In the genomic region with DNA sequence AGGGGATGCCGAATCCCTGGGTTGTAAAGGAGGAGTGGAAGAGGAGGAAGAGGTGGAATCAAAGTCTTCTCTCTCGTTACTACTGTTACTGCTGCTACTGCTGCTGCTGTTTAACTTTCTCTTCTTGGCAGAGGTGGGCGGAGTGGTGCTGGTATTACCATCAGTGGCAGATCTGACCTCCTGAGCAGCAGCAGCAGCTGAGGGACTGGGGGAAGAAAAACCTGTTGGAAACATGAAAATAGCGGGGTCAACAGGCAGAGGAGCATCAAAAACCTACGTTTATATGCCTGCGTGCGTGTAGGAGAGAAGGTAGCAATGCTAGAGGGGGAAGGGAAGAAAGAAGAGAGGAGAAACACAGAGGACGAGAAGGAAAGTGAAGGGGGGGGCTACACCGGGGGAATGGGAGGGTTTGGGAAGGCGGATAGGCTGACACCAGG, we compare ENCODE assay signal across 8 cellular contexts. TPM values are rescaled to one million over a fixed set of nuclear protein-coding genes. Genes with fewer than 3 reads are reported as not detected.
A peak's percentile ranks its signal among the peaks of the same experiment; 100 is the strongest.
DNase-seq lines count a peak whose midpoint lies in the region; ATAC-seq lines count a peak whose summit lies in the region.

No MANE protein-coding gene starts in this region.

- no peaks in the 10 kb centered on the region for H3K9me3 ChIP-seq in SJSA1 (replicated peaks)
- H3K9me3 ChIP-seq in skeletal muscle tissue (ENCODE audit: control insufficient read depth in 3 of 3, low read length in 3 of 3): no peaks in the 10 kb centered on the region

- H3K9ac ChIP-seq in skeletal muscle tissue (ENCODE audit: low read depth in 1 of 3, low read length in 3 of 3): peak overlapping the region; percentile 85 to 93 (median 89)

- H3K27ac ChIP-seq in SJSA1 (peak overlapping the region; percentile 99), skeletal muscle tissue (ENCODE audit: low read depth, low read length) (peak overlapping the region; percentile 97)

- peak; percentile 36 for ATAC-seq in HG02973 (IDR thresholded peaks at IDR 0.05; ENCODE audit: unreplicated experiment)

- H3K4me3 ChIP-seq in SJSA1 (peak overlapping the region; percentile 64), iPS-11a (ENCODE audit: low read depth, low read length) (peak overlapping the region; percentile 57), skeletal muscle tissue (ENCODE audit: low read length in 3 of 3) (peak overlapping the region; percentile 82 to 92 (median 84))

- H3K36me3 ChIP-seq in SJSA1 (peaks cover 18% of the 10 kb centered on the region), skeletal muscle tissue (ENCODE audit: control insufficient read depth in 3 of 3, insufficient read depth in 3 of 3, low read length in 3 of 3) (peaks cover 0 to 2% (median under 1%) of the 10 kb centered on the region in 3 donors)

- H3K27me3 ChIP-seq in SJSA1 (replicated peaks) (no peaks in the 10 kb centered on the region), skeletal muscle tissue (ENCODE audit: control insufficient read depth in 3 of 3, insufficient read depth in 3 of 3, low read length in 3 of 3) (no peaks in the 10 kb centered on the region)

- DNase-seq in NCI-H1092 treated with DMSO at 0.1 percent for 48 hours (lab: John Stamatoyannopoulos, UW) (peak; percentile 75), NCI-H1092 (lab: John Stamatoyannopoulos, UW) (no peak), SJSA1 (ENCODE audit: low read depth in 1 of 2, low spot score in 2 of 2) (peak; percentile 43 to 73), amygdala (lab: John Stamatoyannopoulos, UW) (peak in 30 of 56 donors; percentile 2 to 70 (median 26)), NCI-H2171 (lab: John Stamatoyannopoulos, UW) (no peak)

- H3K4me1 ChIP-seq in SJSA1 (replicated peaks): 0 out of 2 replicates have a peak, but pooled peaks cover 8% of the 10 kb centered on the region
- peaks cover 6 to 17% (median 9%) of the 10 kb centered on the region in 3 donors for H3K4me1 ChIP-seq in skeletal muscle tissue (ENCODE audit: control insufficient read depth in 3 of 3, insufficient read depth in 3 of 3, low read length in 3 of 3)

RNA-seq across cellular contexts. Expression of a gene that starts 0.3 kb away (rescaled TPM):
- 26.3 and 31.4 TPM in 2 replicates for total RNA-seq in SJSA1 (2014; rRNA removed; shearing (Covaris generic))
- 17.7 TPM for total RNA-seq in skeletal muscle tissue

RNA-seq across cellular contexts. Expression of a gene that starts 43.5 kb away (rescaled TPM):
- total RNA-seq in SJSA1 (2014; rRNA removed; shearing (Covaris generic)): 46.8 and 91.3 TPM in 2 replicates
- 25.1 TPM for total RNA-seq in skeletal muscle tissue

Comparison
In these comparisons a context has a peak if more than half of its experiments do, and no peak if none do; other contexts are left out.
1. DNase-seq: peak in NCI-H1092 treated with DMSO at 0.1 percent for 48 hours (single experiment), SJSA1 (2 of 2) and amygdala (30 of 56); none in NCI-H1092 (single experiment) and NCI-H2171 (single experiment).
2. Peak in every context shown above with its lines, with median percentiles within 50 percentile points of each other: H3K4me3 ChIP-seq.